Comparison of ENCODE assay signal across 19 cellular contexts in genomic region chr19:3519126-3519525, GRCh38. TPM values are rescaled to one million over a fixed set of nuclear protein-coding genes. Genes with fewer than 3 reads are reported as not detected.
A peak's percentile ranks its signal among the peaks of the same experiment; 100 is the strongest.
DNase-seq lines count a peak whose midpoint lies in the region; ATAC-seq and TF ChIP-seq lines count a peak whose summit lies in the region.
"Had no signal": no experiment of that assay in that cellular context is flagged by ENCODE, and none has a peak within 500 bp of the region (broad histone marks: within the 10 kb centered on the region; RNA-seq: fewer than 3 reads in every experiment).

No MANE protein-coding gene starts in this region.

- H2BK5ac ChIP-seq in H9 (ENCODE audit: insufficient read length, low read length), result no peak overlapping the region

- no peak overlapping the region for H3K9ac ChIP-seq in H9 (ENCODE audit: extremely low read depth, insufficient read length, low read length)
- peak overlapping the region; percentile 38; the same call in 1 of the 2 replicates for H3K9ac ChIP-seq in iPS-20b (ENCODE audit: low read depth, low read length)

- H4K8ac ChIP-seq in H9 (replicated peaks; ENCODE audit: insufficient read length, low read depth, low read length), result no peak overlapping the region

- intact Hi-C loops in spleen (cut with DNase I; ENCODE audit: low total_unique reads), result no loop called here

- no CpG with 5 or more reads among the region's 18 CpGs for WGBS in H9 (ENCODE audit: extremely low coverage, insufficient read length, low lambda C conversion rate)
- 86 to 93% (median 90%) methylated on average over 17 to 18 of the region's 18 CpGs for WGBS in spleen, 5 donors

- no peak overlapping the region for H2AK5ac ChIP-seq in H9 (ENCODE audit: insufficient read length, low read length)

- TF ChIP-seq POLR2A in spleen (IDR thresholded peaks at IDR 0.05), result no peak

- H3K27me3 ChIP-seq in H9 (ENCODE audit: insufficient read depth, low read length) (no peaks in the 10 kb centered on the region), iPS-20b (ENCODE audit: insufficient read depth, low read length) (no peaks in the 10 kb centered on the region), spleen (replicated peaks in 1 of 7) (no peaks in the 10 kb centered on the region)
- H3K27me3 ChIP-seq: BE2C had no signal

- H3K9me3 ChIP-seq in H9 (ENCODE audit: control insufficient read depth, low read depth, low read length) (no peaks in the 10 kb centered on the region), iPS-20b (ENCODE audit: insufficient read depth, low read depth, low read length) (no peaks in the 10 kb centered on the region), spleen (no peaks in the 10 kb centered on the region)
- H3K9me3 ChIP-seq: BE2C, Caco-2 had no signal

- H3K4me1 ChIP-seq in H9 (ENCODE audit: insufficient read depth, low read length) (peaks cover 3% of the 10 kb centered on the region; the same call in 1 of the 2 replicates), iPS-20b (ENCODE audit: insufficient read depth, low read length) (peaks cover 13% of the 10 kb centered on the region), spleen (peaks cover 10 to 69% (median 29%) of the 10 kb centered on the region in 6 donors)
- H3K4me1 ChIP-seq: Caco-2 had no signal

- no peak overlapping the region for H2BK15ac ChIP-seq in H9 (ENCODE audit: low read depth, low read length)

- H3K79me1 ChIP-seq in H9 (ENCODE audit: insufficient read depth, low read depth, low read length, poor library complexity, severe bottlenecking), result no peaks in the 10 kb centered on the region

- H3K36me3 ChIP-seq in iPS-20b (ENCODE audit: insufficient read depth, low read depth, low read length) (no peaks in the 10 kb centered on the region), spleen (peaks cover 0 to 68% (median 30%) of the 10 kb centered on the region in 6 donors)

- H3K27ac ChIP-seq in H9 (ENCODE audit: insufficient read length, low read depth, low read length) (no peak overlapping the region), iPS-20b (ENCODE audit: low read length) (no peak overlapping the region), spleen (no peak overlapping the region)

- no peak overlapping the region for H2AFZ ChIP-seq in H9 (ENCODE audit: low read length)

- H3K23me2 ChIP-seq in H9 (ENCODE audit: insufficient read length, low read depth, low read length, poor library complexity, severe bottlenecking), result no peaks in the 10 kb centered on the region

- H3K56ac ChIP-seq in H9 (ENCODE audit: insufficient read length, low read depth, low read length), result no peak overlapping the region

- H3K27ac Mint-ChIP-seq in H9, result no peak overlapping the region
- peak overlapping the region; percentile 67; the same call in 1 of the 2 replicates for H3K27ac Mint-ChIP-seq in WTC11
- H3K27ac Mint-ChIP-seq in stimulated activated memory B cell treated with anti-CD40 and anti-IgM and Interleukin-4, amounts not matched to agents 10 μg/mL and 1 μg/mL and 100 μg/mL, for 72 hours, result peak overlapping the region; percentile 66
- H3K27ac Mint-ChIP-seq: CD4-positive, alpha-beta T cell had no signal

- peaks cover 36 to 45% of the 10 kb centered on the region in 2 experiments for H3K4me1 Mint-ChIP-seq in H9
- peaks cover 55% of the 10 kb centered on the region for H3K4me1 Mint-ChIP-seq in WTC11
- peaks cover 52% of the 10 kb centered on the region for H3K4me1 Mint-ChIP-seq in stimulated activated memory B cell treated with anti-CD40 and anti-IgM and Interleukin-4, amounts not matched to agents 10 μg/mL and 1 μg/mL and 100 μg/mL, for 72 hours

- H3K36me3 Mint-ChIP-seq in H9 (ENCODE audit: insufficient read depth in 1 of 3, low read depth in 3 of 3), result peaks cover 6 to 19% (median 14%) of the 10 kb centered on the region in 3 experiments
- peaks cover 7% of the 10 kb centered on the region for H3K36me3 Mint-ChIP-seq in WTC11
- peaks cover 26% of the 10 kb centered on the region for H3K36me3 Mint-ChIP-seq in stimulated activated memory B cell treated with anti-CD40 and anti-IgM and Interleukin-4, amounts not matched to agents 10 μg/mL and 1 μg/mL and 100 μg/mL, for 72 hours

- H3K4ac ChIP-seq in H9 (ENCODE audit: low read depth, low read length), result no peak overlapping the region

- H3K4me3 ChIP-seq in iPS-20b (ENCODE audit: low read length) (no peak overlapping the region), spleen (no peak overlapping the region)

- H2BK12ac ChIP-seq in H9 (ENCODE audit: insufficient read length, low read depth, low read length), result no peak overlapping the region

- POLR2A ChIA-PET in WTC11 (lab: Charles Lee), result no interaction called here

- H4K91ac ChIP-seq in H9 (ENCODE audit: insufficient read length, low read depth, low read length), result no peak overlapping the region

- no peak overlapping the region for H2BK120ac ChIP-seq in H9 (ENCODE audit: low read depth, low read length, poor library complexity, severe bottlenecking)

- no peak overlapping the region for H3K23ac ChIP-seq in H9 (ENCODE audit: insufficient read length, low read depth, low read length)

- H3K14ac ChIP-seq in H9 (ENCODE audit: insufficient read depth, low read length), result peak overlapping the region; percentile 73; the same call in 1 of the 2 replicates

- ATAC-seq in WTC11, result no peak
- ATAC-seq in stimulated activated memory B cell treated with anti-CD40 and anti-IgM and Interleukin-4, amounts not matched to agents 10 μg/mL and 1 μg/mL and 100 μg/mL, for 72 hours, result no peak
- ATAC-seq in HG03095 (IDR thresholded peaks at IDR 0.05; ENCODE audit: unreplicated experiment), result no peak

- H3K4me2 ChIP-seq in H9 (ENCODE audit: insufficient read depth, insufficient read length, low read length), result no peak overlapping the region

- TF ChIP-seq CTCF in H9 (conservative IDR thresholded peaks at IDR 0.05) (no peak), WTC11 (IDR thresholded peaks at IDR 0.05) (no peak), spleen (IDR thresholded peaks at IDR 0.05 in 8 of 11, conservative IDR thresholded peaks at IDR 0.05 in 3 of 11) (no peak)

- DNase-seq in H9 (no peak), WTC11 (ENCODE audit: low spot score) (no peak), spleen (no peak), NCI-H446 (lab: John Stamatoyannopoulos, UW) (no peak)
- DNase-seq: BE2C; Caco-2; CD4-positive, alpha-beta T cell; Kasumi-1; NCI-H1694; NCI-H2081; NCI-H526; SHP77 had no signal

- H2BK20ac ChIP-seq in H9 (ENCODE audit: low read depth, low read length, poor library complexity, severe bottlenecking), result no peak overlapping the region

- no peak overlapping the region for H4K5ac ChIP-seq in H9 (ENCODE audit: insufficient read length, low read depth, low read length)

- H3K27me3 Mint-ChIP-seq in H9 (ENCODE audit: low read depth) (no peaks in the 10 kb centered on the region; the same call in 1 of the 2 replicates), WTC11 (ENCODE audit: low read depth) (no peaks in the 10 kb centered on the region)
- no peaks in the 10 kb centered on the region for H3K27me3 Mint-ChIP-seq in stimulated activated memory B cell treated with anti-CD40 and anti-IgM and Interleukin-4, amounts not matched to agents 10 μg/mL and 1 μg/mL and 100 μg/mL, for 72 hours
- H3K27me3 Mint-ChIP-seq: CD4-positive, alpha-beta T cell had no signal

- peak overlapping the region; percentile 10 for H3K18ac ChIP-seq in H9 (ENCODE audit: insufficient read length, low read depth, low read length)

- no peaks in the 10 kb centered on the region; the same call in 1 of the 2 replicates for H3K79me2 ChIP-seq in H9 (ENCODE audit: insufficient read depth, low read length)

- no peaks in the 10 kb centered on the region for H4K20me1 ChIP-seq in H9 (ENCODE audit: control insufficient read depth, insufficient read depth, insufficient read length)

- no peak overlapping the region; a peak in 1 of 5 replicates for H3K4me3 Mint-ChIP-seq in H9
- no peak overlapping the region for H3K4me3 Mint-ChIP-seq in WTC11
- no peak overlapping the region for H3K4me3 Mint-ChIP-seq in stimulated activated memory B cell treated with anti-CD40 and anti-IgM and Interleukin-4, amounts not matched to agents 10 μg/mL and 1 μg/mL and 100 μg/mL, for 72 hours
- H3K4me3 Mint-ChIP-seq: CD4-positive, alpha-beta T cell had no signal

- no peaks in the 10 kb centered on the region; a peak in 1 of 5 replicates for H3K9me3 Mint-ChIP-seq in H9
- no peaks in the 10 kb centered on the region for H3K9me3 Mint-ChIP-seq in WTC11
- H3K9me3 Mint-ChIP-seq in stimulated activated memory B cell treated with anti-CD40 and anti-IgM and Interleukin-4, amounts not matched to agents 10 μg/mL and 1 μg/mL and 100 μg/mL, for 72 hours, result no peaks in the 10 kb centered on the region
- H3K9me3 Mint-ChIP-seq: CD4-positive, alpha-beta T cell had no signal

- H3T11ph ChIP-seq in H9 (ENCODE audit: low read length), result no peak overlapping the region

- CTCF ChIA-PET in WTC11 (lab: Charles Lee), result interaction anchor here (0.9 to 4.8 kb wide), 6 partner anchors 8 to 135 kb away, joined by 3 to 31 read pairs (median 6); no protein-coding TSS in a partner anchor

TF ChIP-seq in WTC11, 78 proteins besides CTCF, POLR2A, EP300 and RAD21 (continues in another document):
- TF ChIP-seq, protein P1, sequence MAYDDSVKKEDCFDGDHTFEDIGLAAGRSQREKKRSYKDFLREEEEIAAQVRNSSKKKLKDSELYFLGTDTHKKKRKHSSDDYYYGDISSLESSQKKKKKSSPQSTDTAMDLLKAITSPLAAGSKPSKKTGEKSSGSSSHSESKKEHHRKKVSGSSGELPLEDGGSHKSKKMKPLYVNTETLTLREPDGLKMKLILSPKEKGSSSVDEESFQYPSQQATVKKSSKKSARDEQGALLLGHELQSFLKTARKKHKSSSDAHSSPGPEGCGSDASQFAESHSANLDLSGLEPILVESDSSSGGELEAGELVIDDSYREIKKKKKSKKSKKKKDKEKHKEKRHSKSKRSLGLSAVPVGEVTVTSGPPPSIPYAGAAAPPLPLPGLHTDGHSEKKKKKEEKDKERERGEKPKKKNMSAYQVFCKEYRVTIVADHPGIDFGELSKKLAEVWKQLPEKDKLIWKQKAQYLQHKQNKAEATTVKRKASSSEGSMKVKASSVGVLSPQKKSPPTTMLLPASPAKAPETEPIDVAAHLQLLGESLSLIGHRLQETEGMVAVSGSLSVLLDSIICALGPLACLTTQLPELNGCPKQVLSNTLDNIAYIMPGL (CRISPR knock-in tag; IDR thresholded peaks at IDR 0.05), result no peak

RNA-seq across cellular contexts. Expression of gene FZR1, which starts 13.0 kb away (rescaled TPM):
- total RNA-seq in H9 (2021) (46.0 and 51.4 TPM in 2 replicates), WTC11 (2021) (43.6 to 60.8 TPM (median 44.4 TPM) in 3 replicates), spleen (10 to 100 TPM; 26.4 to 53.6 (median 47.3) TPM)
- 10 to 100 TPM in 2 of 3 donors, 1 to 10 TPM in 1; 9.8 to 26.1 (median 11.2) TPM for polyA plus RNA-seq in spleen

RNA-seq across cellular contexts. Expression of gene DOHH, which starts 18.7 kb away (rescaled TPM):
- total RNA-seq in H9 (2021) (16.5 and 18.1 TPM in 2 replicates), WTC11 (2021) (16.9 to 22.2 TPM (median 18.3 TPM) in 3 replicates), spleen (10 to 100 TPM in 4 of 7 donors, 1 to 10 TPM in 3; 6.9 to 13.7 (median 11.2) TPM)
- 10 to 100 TPM in 2 of 3 donors, 1 to 10 TPM in 1; 6.6 to 16.8 (median 10.1) TPM for polyA plus RNA-seq in spleen

RNA-seq across cellular contexts. Expression of gene TEKTIP1, which starts 19.8 kb away (rescaled TPM):
- total RNA-seq in H9 (2021), result 1.2 and 1.3 TPM in 2 replicates
- 3.3 to 6.3 TPM (median 4.7 TPM) in 3 replicates for total RNA-seq in WTC11 (2021)
- total RNA-seq in spleen, result 1 to 10 TPM in 6 of 7 donors, not detected in 1; 2.7 to 7.4 (median 4.8) TPM
- polyA plus RNA-seq in spleen, result 1 to 10 TPM; 1.2 to 1.5 (median 1.2) TPM
- total RNA-seq: H4, HT1080 had no signal

RNA-seq across cellular contexts. Expression of gene SMIM44, which starts 35.9 kb away (rescaled TPM):
- total RNA-seq in H9 (2021), result not detected in 2 replicates
- total RNA-seq in WTC11 (2021), result not detected in 3 replicates
- total RNA-seq in spleen, result not detected
- polyA plus RNA-seq in spleen, result not detected
- total RNA-seq: A673; Caco-2; CD4-positive, alpha-beta T cell; H4; HT1080; MCF 10A had no signal

RNA-seq across cellular contexts. Expression of gene MFSD12, which starts 38.3 kb away (rescaled TPM):
- 51.5 and 58.8 TPM in 2 replicates for total RNA-seq in H9 (2021)
- total RNA-seq in WTC11 (2021), result 59.9 to 75.4 TPM (median 71.0 TPM) in 3 replicates
- total RNA-seq in spleen, result 100 to 1,000 TPM in 3 of 7 donors, 10 to 100 TPM in 4; 62.8 to 131 (median 98.6) TPM
- 10 to 100 TPM; 31.0 to 63.9 (median 37.6) TPM for polyA plus RNA-seq in spleen

Comparison
In these comparisons a context has a peak if more than half of its experiments do, and no peak if none do; other contexts are left out.
1. H3K27ac Mint-ChIP-seq: peak in WTC11 (single experiment) and stimulated activated memory B cell treated with anti-CD40 and anti-IgM and Interleukin-4, amounts not matched to agents 10 μg/mL and 1 μg/mL and 100 μg/mL, for 72 hours (single experiment); none in H9 (0 of 3).